ENCODE assay signal across 9 cellular contexts in genomic region chr11:57336111-57336666, GRCh38. TPM values are rescaled to one million over a fixed set of nuclear protein-coding genes. Genes with fewer than 3 reads are reported as not detected.
A peak's percentile ranks its signal among the peaks of the same experiment; 100 is the strongest.
DNase-seq lines count a peak whose midpoint lies in the region; ATAC-seq and TF ChIP-seq lines count a peak whose summit lies in the region.
"Had no signal": no experiment of that assay in that cellular context is flagged by ENCODE, and none has a peak within 500 bp of the region (broad histone marks: within the 10 kb centered on the region; RNA-seq: fewer than 3 reads in every experiment).

No MANE protein-coding gene starts in this region.

- H3K27ac Mint-ChIP-seq in central memory CD8-positive, alpha-beta T cell (ENCODE audit: low read depth): peak overlapping the region; percentile 97
- H3K27ac Mint-ChIP-seq in natural killer cell: peak overlapping the region; percentile 97 to 99

- peak; percentile 33 for ATAC-seq in central memory CD8-positive, alpha-beta T cell (replicated peaks; ENCODE audit: extremely low read depth, poor library complexity, severe bottlenecking)
- peak; percentile 40 to 45 (median 43) for ATAC-seq in natural killer cell
- no peak for ATAC-seq in HG03439 (IDR thresholded peaks at IDR 0.05; ENCODE audit: unreplicated experiment)
- ATAC-seq in esophagus mucosa: no peak

- no peaks in the 10 kb centered on the region for H3K9me3 Mint-ChIP-seq in central memory CD8-positive, alpha-beta T cell
- no peaks in the 10 kb centered on the region for H3K9me3 Mint-ChIP-seq in natural killer cell

- no peaks in the 10 kb centered on the region for H4K20me1 ChIP-seq in DOHH2 (ENCODE audit: control insufficient read depth, insufficient read depth, low read depth, low read length)

- peaks cover 47% of the 10 kb centered on the region for H3K79me2 ChIP-seq in DOHH2 (ENCODE audit: control insufficient read depth, low read length)

- H3K9me3 ChIP-seq in DOHH2 (ENCODE audit: control insufficient read depth, insufficient read depth, low read length): no peaks in the 10 kb centered on the region

- H3K4me2 ChIP-seq in DOHH2 (ENCODE audit: low read length): peak overlapping the region; percentile 98

- TF ChIP-seq CTCF in DOHH2 (IDR thresholded peaks at IDR 0.05; ENCODE audit: low read depth, low read length, poor library complexity, severe bottlenecking) (no peak), NB4 (IDR thresholded peaks at IDR 0.05; ENCODE audit: low read depth, low read length) (no peak), natural killer cell (IDR thresholded peaks at IDR 0.05) (no peak)

- peaks cover 26% of the 10 kb centered on the region for H3K4me1 Mint-ChIP-seq in central memory CD8-positive, alpha-beta T cell
- peaks cover 41 to 42% of the 10 kb centered on the region in 2 donors for H3K4me1 Mint-ChIP-seq in natural killer cell

- peak overlapping the region; percentile 97 for H3K4me3 ChIP-seq in DOHH2 (ENCODE audit: low read length)
- H3K4me3 ChIP-seq in NB4 (ENCODE audit: low read depth, low read length): peak overlapping the region; percentile 96

- no peaks in the 10 kb centered on the region for H3K27me3 ChIP-seq in DOHH2 (ENCODE audit: control insufficient read depth, low read length)

- H3F3A ChIP-seq in DOHH2 (ENCODE audit: control insufficient read depth, insufficient read depth): no peaks in the 10 kb centered on the region

- H3K9me2 ChIP-seq in DOHH2 (replicated peaks; ENCODE audit: control insufficient read depth, low read length): no peaks in the 10 kb centered on the region

- peak overlapping the region; percentile 60 for H3K27ac ChIP-seq in DOHH2 (ENCODE audit: low read depth, low read length)

- peaks cover 22% of the 10 kb centered on the region for H3K36me3 Mint-ChIP-seq in central memory CD8-positive, alpha-beta T cell (ENCODE audit: insufficient read depth)
- peaks cover 4% of the 10 kb centered on the region for H3K36me3 Mint-ChIP-seq in natural killer cell

- H3K27me3 Mint-ChIP-seq in central memory CD8-positive, alpha-beta T cell: no peaks in the 10 kb centered on the region
- H3K27me3 Mint-ChIP-seq in natural killer cell (ENCODE audit: low read depth in 2 of 2): peaks cover 0 to 13% of the 10 kb centered on the region in 2 donors

- H3K36me3 ChIP-seq in DOHH2 (ENCODE audit: control insufficient read depth, low read length): peaks cover 43% of the 10 kb centered on the region

- peaks cover 21% of the 10 kb centered on the region for H3K4me1 ChIP-seq in DOHH2 (ENCODE audit: control insufficient read depth, low read length)

- no peak for TF ChIP-seq POLR2A in NB4 (IDR thresholded peaks at IDR 0.05; ENCODE audit: extremely low read depth, insufficient read length)

- DNase-seq in NB4 (ENCODE audit: low read depth) (no peak), natural killer cell (peak; percentile 37), HuH-7.5 (ENCODE audit: low spot score) (no peak), DMS53 (lab: John Stamatoyannopoulos, UW) (no peak)
- no peak for DNase-seq in central memory CD8-positive, alpha-beta T cell (ENCODE audit: low spot score in 2 of 2)

- intact Hi-C loops in natural killer cell (cut with micrococcal nuclease): loop anchor here (5.0 kb wide), 2 partner anchors 91 to 331 kb away; partner anchors contain the start of genes SLC43A3 and ZDHHC5

- peak overlapping the region; percentile 84 for H3K4me3 Mint-ChIP-seq in central memory CD8-positive, alpha-beta T cell
- peak overlapping the region; percentile 99 for H3K4me3 Mint-ChIP-seq in natural killer cell

RNA-seq across cellular contexts. Expression of gene SSRP1, which starts 0.5 kb away (rescaled TPM):
- 10 to 100 TPM; 45.5 to 50.0 (median 47.1) TPM for total RNA-seq in natural killer cell
- total RNA-seq in esophagus mucosa: 74.9 TPM

RNA-seq across cellular contexts. Expression of gene P2RX3, which starts 2.0 kb away (rescaled TPM):
- total RNA-seq in natural killer cell (not detected), esophagus mucosa (not detected)
- total RNA-seq: RPMI7951 had no signal

RNA-seq across cellular contexts. Expression of gene TNKS1BP1, which starts 11.4 kb away (rescaled TPM):
- total RNA-seq in natural killer cell: 1 to 10 TPM; 4.3 to 9.3 (median 7.5) TPM
- total RNA-seq in esophagus mucosa: 160 TPM

RNA-seq across cellular contexts. Expression of gene PRG3, which starts 44.8 kb away (rescaled TPM):
- total RNA-seq in natural killer cell: not detected
- not detected for total RNA-seq in esophagus mucosa
- total RNA-seq: RPMI7951 had no signal

RNA-seq across cellular contexts. Expression of gene PRG2, which starts 54.3 kb away (rescaled TPM):
- total RNA-seq in natural killer cell (1 to 10 TPM in 2 of 3 donors, not detected in 1; 1.2 to 2.4 TPM), esophagus mucosa (not detected)
- total RNA-seq: RPMI7951 had no signal

Comparison
In these comparisons a context has a peak if more than half of its experiments do, and no peak if none do; other contexts are left out.
1. ATAC-seq: peak in central memory CD8-positive, alpha-beta T cell (single experiment) and natural killer cell (3 of 3); none in HG03439 (single experiment) and esophagus mucosa (single experiment).
2. RNA of gene TNKS1BP1, which starts 11.4 kb away (total RNA-seq): 160 TPM in esophagus mucosa (single experiment); 4.3 to 9.3 TPM in natural killer cell; every median in the first group is over 10 times any median in the second.